Comparison of ENCODE assay signal across 8 cellular contexts in genomic region chr2:31980674-31981356, GRCh38. TPM values are rescaled to one million over a fixed set of nuclear protein-coding genes. Genes with fewer than 3 reads are reported as not detected.
DNase-seq lines count a peak whose midpoint lies in the region; ATAC-seq, FAIRE-seq and TF ChIP-seq lines count a peak whose summit lies in the region.

No MANE protein-coding gene starts in this region.

- H3K4me1 ChIP-seq in left ventricle myocardium inferior = peaks cover 12% of the 10 kb centered on the region
- peaks cover 0 to 4% (median 3%) of the 10 kb centered on the region in 3 donors for H3K4me1 ChIP-seq in pancreas

- peaks cover 6% of the 10 kb centered on the region for H3K36me3 Mint-ChIP-seq in effector memory CD8-positive, alpha-beta T cell (ENCODE audit: insufficient read depth)

- no peaks in the 10 kb centered on the region for H3K9me3 Mint-ChIP-seq in effector memory CD8-positive, alpha-beta T cell

- H3K36me3 ChIP-seq in left ventricle myocardium inferior = peaks cover 2% of the 10 kb centered on the region
- H3K36me3 ChIP-seq in pancreas = no peaks in the 10 kb centered on the region

- H3K27ac Mint-ChIP-seq in effector memory CD8-positive, alpha-beta T cell = peak overlapping the region; percentile 2 to 70

- H3K4me3 ChIP-seq in left ventricle myocardium inferior (no peak overlapping the region), NB4 (ENCODE audit: low read depth, low read length) (no peak overlapping the region), pancreas (no peak overlapping the region)

- TF ChIP-seq CTCF in left ventricle myocardium inferior (IDR thresholded peaks at IDR 0.05; ENCODE audit: borderline replicate concordance) = no peak
- no peak for TF ChIP-seq CTCF in NB4 (IDR thresholded peaks at IDR 0.05; ENCODE audit: low read depth, low read length)
- no peak for TF ChIP-seq CTCF in pancreas (IDR thresholded peaks at IDR 0.05)

- DNase-seq in Right ventricle myocardium superior (no peak), left ventricle myocardium inferior (no peak), NB4 (ENCODE audit: low read depth) (peak; percentile 59), pancreas (no peak), NCI-H226 (no peak)
- no peak for DNase-seq in effector memory CD8-positive, alpha-beta T cell
- no peak for DNase-seq in NK-92 treated with Interleukin-12 subunit alpha and Interleukin-12 subunit beta, amount 100 ng/mL, for 24 hours (lab: John Stamatoyannopoulos, UW)

- 58 to 61% methylated on average over 6 of the region's 6 CpGs for WGBS in pancreas, 2 donors

- peak; percentile 13 for FAIRE-seq in pancreas (lab: Jason Lieb, UNC)

- no peak for TF ChIP-seq POLR2A in NB4 (IDR thresholded peaks at IDR 0.05; ENCODE audit: extremely low read depth, insufficient read length)

- no peaks in the 10 kb centered on the region for H3K9me3 ChIP-seq in left ventricle myocardium inferior (replicated peaks)
- H3K9me3 ChIP-seq in pancreas = no peaks in the 10 kb centered on the region

- no peaks in the 10 kb centered on the region for H3K27me3 ChIP-seq in left ventricle myocardium inferior (ENCODE audit: low read depth)
- H3K27me3 ChIP-seq in pancreas = no peaks in the 10 kb centered on the region

- ATAC-seq in Right ventricle myocardium superior (ENCODE audit: poor library complexity) (peak; percentile 75), HG02623 (IDR thresholded peaks at IDR 0.05; ENCODE audit: unreplicated experiment) (peak; percentile 98), pancreas (peak in 3 of 4 donors; percentile 67 to 85 (median 81))
- ATAC-seq in effector memory CD8-positive, alpha-beta T cell (replicated peaks) = peak; percentile 93

- intact Hi-C loops in Right ventricle myocardium superior (cut with DNase I) (no loop called here), left ventricle myocardium inferior (cut with micrococcal nuclease) (no loop called here), pancreas (cut with DNase I) (no loop called here)

- peak overlapping the region in 1 of 2 donors; percentile 37 for H3K4me3 Mint-ChIP-seq in effector memory CD8-positive, alpha-beta T cell

- H3K27ac ChIP-seq in left ventricle myocardium inferior (replicated peaks) = no peak overlapping the region
- H3K27ac ChIP-seq in pancreas = no peak overlapping the region

- peaks cover 18 to 40% of the 10 kb centered on the region in 2 donors for H3K4me1 Mint-ChIP-seq in effector memory CD8-positive, alpha-beta T cell (ENCODE audit: low read depth in 2 of 2)

- no peaks in the 10 kb centered on the region for H3K27me3 Mint-ChIP-seq in effector memory CD8-positive, alpha-beta T cell

RNA-seq across cellular contexts. Expression of gene MEMO1, which starts 30.0 kb away (rescaled TPM):
- total RNA-seq in Right ventricle myocardium superior = 43.8 TPM
- total RNA-seq in left ventricle myocardium inferior = 41.9 TPM
- total RNA-seq in pancreas = 10 to 100 TPM; 10.5 to 20.4 (median 15.1) TPM
- 10 to 100 TPM; 17.2 to 19.3 TPM for polyA plus RNA-seq in pancreas

RNA-seq across cellular contexts. Expression of gene DPY30, which starts 58.8 kb away (rescaled TPM):
- total RNA-seq in Right ventricle myocardium superior (42.3 TPM), left ventricle myocardium inferior (37.5 TPM), pancreas (10 to 100 TPM; 17.6 to 30.7 (median 22.8) TPM)
- 10 to 100 TPM; 46.8 to 58.7 TPM for polyA plus RNA-seq in pancreas
